Comparison of ENCODE assay signal across 37 cellular contexts in the genomic region with DNA sequence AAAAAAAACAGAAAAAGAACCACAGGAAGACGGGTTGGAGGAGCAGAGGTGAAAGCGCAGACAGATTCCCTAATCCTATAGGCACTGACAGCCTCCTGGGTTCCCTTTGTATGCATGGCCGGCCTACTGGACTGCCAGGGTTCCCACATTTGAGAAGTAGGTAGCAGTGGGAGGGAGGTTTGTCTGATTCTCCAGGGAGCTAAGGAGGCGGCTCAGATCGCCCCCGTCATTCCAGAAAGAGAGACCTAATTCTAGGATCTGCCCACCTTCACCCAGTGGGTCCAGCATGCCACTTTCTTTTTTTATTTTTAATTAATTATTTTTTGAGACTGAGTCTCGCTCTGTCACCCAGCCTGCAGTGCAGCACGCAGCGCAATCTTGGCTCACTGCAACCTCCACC. TPM values are rescaled to one million over a fixed set of nuclear protein-coding genes. Genes with fewer than 3 reads are reported as not detected.
"Had no signal": no experiment of that assay in that cellular context is flagged by ENCODE, and none has a peak within 500 bp of the region (broad histone marks: within the 10 kb centered on the region; RNA-seq: fewer than 3 reads in every experiment).

No MANE protein-coding gene starts in this region.

- H3K79me2 ChIP-seq: parathyroid adenoma had no signal

- H3K4me1 ChIP-seq: neural progenitor cell, pancreas, parathyroid adenoma, prostate gland, psoas muscle, right atrium auricular region, right lobe of liver, sigmoid colon, spleen had no signal

- ATAC-seq: naive thymus-derived CD4-positive, alpha-beta T cell; naive thymus-derived CD8-positive, alpha-beta T cell; natural killer cell; natural killer cell treated with Interleukin-12 subunit alpha and Interleukin-12 subunit beta and Interleukin-15 and Interleukin-18, amount 100 ng/mL, for 72 hours; pancreas; psoas muscle; right cardiac atrium; right lobe of liver; sciatic nerve had no signal

- H3K27me3 ChIP-seq: ovary, pancreas, right atrium auricular region, right lobe of liver, sigmoid colon had no signal

- H3K27ac ChIP-seq: neural progenitor cell, neutrophil, ovary, pancreas, parathyroid adenoma, prostate gland, psoas muscle, right atrium auricular region, right lobe of liver, sigmoid colon, skin epidermis, spleen had no signal

- H3K4me3 ChIP-seq: neural progenitor cell, ovary, pancreas, prostate gland, psoas muscle, right atrium auricular region, right lobe of liver, sigmoid colon, skin epidermis, smooth muscle cell, spleen had no signal

- H2AFZ ChIP-seq: neural progenitor cell, parathyroid adenoma had no signal

- DNase-seq: naive thymus-derived CD4-positive, alpha-beta T cell; natural killer cell; nephron progenitor cell; nucleus accumbens; occipital lobe; ovary; pancreas; posterior cingulate gyrus; psoas muscle; retina; right cardiac atrium; right lobe of liver; sigmoid colon; small intestine; spleen; stimulated activated CD4-positive, alpha-beta T cell treated with anti-CD3 and anti-CD28 coated beads, Interleukin-12 subunit alpha, Interleukin-12 subunit beta, amount 100 ng/mL, for 4 hours; stimulated activated CD4-positive, alpha-beta T cell treated with anti-CD3 and anti-CD28 coated beads, Interleukin-15, amount 100 ng/mL, for 24 hours; stimulated activated CD4-positive, alpha-beta T cell treated with anti-CD3 and anti-CD28 coated beads, Interleukin-1b, Interleukin-23, amount 100 ng/mL, for 48 hours; stimulated activated CD4-positive, alpha-beta T cell treated with anti-CD3 and anti-CD28 coated beads, Interleukin-2, amount 100 ng/mL, for 24 hours had no signal

- FAIRE-seq: pancreas, small intestine had no signal

- H3K36me3 ChIP-seq: neural progenitor cell, neutrophil, ovary, pancreas, prostate gland, right atrium auricular region, right lobe of liver, sigmoid colon, spleen had no signal

- H3K9me3 ChIP-seq: neutrophil, ovary, pancreas, prostate gland, psoas muscle, right atrium auricular region, right lobe of liver, sigmoid colon, spleen had no signal

- H3K4me2 ChIP-seq: neural progenitor cell, smooth muscle cell had no signal

RNA-seq across cellular contexts. Expression of gene CCL25, which starts 9.7 kb away (rescaled TPM):
- total RNA-seq: naive thymus-derived CD8-positive, alpha-beta T cell; neural crest cell; omental fat pad; osteocyte; ovary; pancreas; posterior vena cava; progenitor cell of endocrine pancreas; prostate gland; psoas muscle; pulmonary artery endothelial cell; renal cortical epithelial cell; right atrium auricular region; right cardiac atrium; sciatic nerve; sigmoid colon; skeletal muscle tissue; smooth muscle cell had no signal
